ENCODE assay signal across 11 cellular contexts in genomic region chr5:102294996-102295395, GRCh38. TPM values are rescaled to one million over a fixed set of nuclear protein-coding genes. Genes with fewer than 3 reads are reported as not detected.
DNase-seq lines count a peak whose midpoint lies in the region; TF ChIP-seq lines count a peak whose summit lies in the region.
"Had no signal": no experiment of that assay in that cellular context is flagged by ENCODE, and none has a peak within 500 bp of the region (broad histone marks: within the 10 kb centered on the region; RNA-seq: fewer than 3 reads in every experiment).

No MANE protein-coding gene starts in this region.

- H3K4me3 Mint-ChIP-seq in activated CD4-positive, alpha-beta T cell treated with anti-CD3 and anti-CD28 coated beads, Interleukin-2, amount 10 ng/mL, durations not matched to agents 24 days and 14 days, result peak overlapping the region; percentile 85

- H3K27me3 Mint-ChIP-seq in activated CD4-positive, alpha-beta T cell treated with anti-CD3 and anti-CD28 coated beads, Interleukin-2, amount 10 ng/mL, durations not matched to agents 24 days and 14 days, result peaks cover 12% of the 10 kb centered on the region

- CTCF ChIA-PET in PC-9 (lab: Charles Lee), result no interaction called here

- H3K27me3 ChIP-seq in PC-9 (ENCODE audit: insufficient read depth, low read depth) (no peaks in the 10 kb centered on the region), spleen (replicated peaks in 1 of 7) (peaks cover 0 to 17% (median 0%) of the 10 kb centered on the region in 7 donors), sigmoid colon (peaks cover 0 to 23% (median 0%) of the 10 kb centered on the region in 3 donors), tibial artery (no peaks in the 10 kb centered on the region)

- no peak for TF ChIP-seq POLR2A in spleen (IDR thresholded peaks at IDR 0.05)
- TF ChIP-seq POLR2A in sigmoid colon (IDR thresholded peaks at IDR 0.05), result no peak

- H3K9me3 ChIP-seq in PC-9 (ENCODE audit: insufficient read depth, low read depth), result no peaks in the 10 kb centered on the region
- H3K9me3 ChIP-seq in spleen, result no peaks in the 10 kb centered on the region
- no peaks in the 10 kb centered on the region for H3K9me3 ChIP-seq in sigmoid colon
- no peaks in the 10 kb centered on the region for H3K9me3 ChIP-seq in tibial artery
- H3K9me3 ChIP-seq: HAP-1 had no signal

- H3K4me3 ChIP-seq in PC-9 (peak overlapping the region; percentile 54; the same call in 1 of the 2 replicates), iPS-11a (ENCODE audit: low read depth, low read length) (peak overlapping the region; percentile 68), spleen (peak overlapping the region in 5 of 8 donors; percentile 50 to 75 (median 52)), sigmoid colon (no peak overlapping the region), tibial artery (no peak overlapping the region)

- no peaks in the 10 kb centered on the region for H4K20me1 ChIP-seq in PC-9 (ENCODE audit: insufficient read depth)

- no peaks in the 10 kb centered on the region for H3F3A ChIP-seq in PC-9 (ENCODE audit: insufficient read depth, low read depth)

- H3K9me3 Mint-ChIP-seq in activated CD4-positive, alpha-beta T cell treated with anti-CD3 and anti-CD28 coated beads, Interleukin-2, amount 10 ng/mL, durations not matched to agents 24 days and 14 days, result no peaks in the 10 kb centered on the region

- intact Hi-C loops in activated CD4-positive, alpha-beta T cell treated with anti-CD3 and anti-CD28 coated beads, Interleukin-2, amount 10 ng/mL, durations not matched to agents 24 days and 14 days (cut with micrococcal nuclease), result loop anchor here (5.0 kb wide), 1 partner anchor 1393 kb away; the partner anchor contains the start of gene ST8SIA4
- intact Hi-C loops in PC-9 (cut with micrococcal nuclease; ENCODE audit: unreplicated experiment), result no loop called here
- intact Hi-C loops in spleen (cut with DNase I; ENCODE audit: low total_unique reads), result no loop called here
- intact Hi-C loops in sigmoid colon (cut with DNase I), result no loop called here
- intact Hi-C loops in tibial artery (cut with DNase I; ENCODE audit: low total_unique reads), result no loop called here

- TF ChIP-seq EP300 in sigmoid colon (IDR thresholded peaks at IDR 0.05), result no peak

- no peaks in the 10 kb centered on the region for H3K79me2 ChIP-seq in PC-9 (ENCODE audit: low read depth)

- H3K27ac ChIP-seq in PC-9, result no peak overlapping the region
- H3K27ac ChIP-seq in spleen, result peak overlapping the region in 3 of 8 donors; percentile 86 to 92 (median 88)
- H3K27ac ChIP-seq in sigmoid colon, result no peak overlapping the region
- no peak overlapping the region for H3K27ac ChIP-seq in tibial artery

- H3K36me3 Mint-ChIP-seq in activated CD4-positive, alpha-beta T cell treated with anti-CD3 and anti-CD28 coated beads, Interleukin-2, amount 10 ng/mL, durations not matched to agents 24 days and 14 days (ENCODE audit: low read depth), result no peaks in the 10 kb centered on the region

- H3K4me1 ChIP-seq in PC-9 (replicated peaks; ENCODE audit: insufficient read depth) (no peaks in the 10 kb centered on the region), spleen (peaks cover 0 to 39% (median 24%) of the 10 kb centered on the region in 6 donors), sigmoid colon (peaks cover 0 to 16% (median 11%) of the 10 kb centered on the region in 4 donors), tibial artery (peaks cover 0 to 17% (median 11%) of the 10 kb centered on the region in 4 donors)

- H3K4me1 Mint-ChIP-seq in activated CD4-positive, alpha-beta T cell treated with anti-CD3 and anti-CD28 coated beads, Interleukin-2, amount 10 ng/mL, durations not matched to agents 24 days and 14 days, result peaks cover 21% of the 10 kb centered on the region

- DNase-seq in activated CD4-positive, alpha-beta T cell treated with anti-CD3 and anti-CD28 coated beads, Interleukin-2, amount 10 ng/mL, durations not matched to agents 24 days and 14 days, result no peak
- DNase-seq in activated CD4-positive, alpha-beta T cell treated with anti-CD3 and anti-CD28 coated beads, Interleukin-2, amount 50 U/mL, for 4 hours, result no peak
- DNase-seq in PC-9 (no peak), spleen (no peak), sigmoid colon (no peak), tibial artery (no peak), NCI-H1417 treated with DMSO at 0.1 percent for 48 hours (lab: John Stamatoyannopoulos, UW) (no peak)
- DNase-seq: effector CD8-positive, alpha-beta T cell; NCI-H1930 had no signal

- BruUV-seq in PC-9 (replicated peaks; lab: Mats Ljungman, UMichigan), result no TSS peak

- TF ChIP-seq CTCF in PC-9 (conservative IDR thresholded peaks at IDR 0.05) (no peak), spleen (IDR thresholded peaks at IDR 0.05 in 8 of 11, conservative IDR thresholded peaks at IDR 0.05 in 3 of 11) (no peak), sigmoid colon (IDR thresholded peaks at IDR 0.05) (no peak), tibial artery (IDR thresholded peaks at IDR 0.05) (no peak)

- H3K4me2 ChIP-seq in PC-9, result peak overlapping the region; percentile 87

- H2AFZ ChIP-seq in PC-9, result peak overlapping the region; percentile 90

- no peak overlapping the region for H3K27ac Mint-ChIP-seq in activated CD4-positive, alpha-beta T cell treated with anti-CD3 and anti-CD28 coated beads, Interleukin-2, amount 10 ng/mL, durations not matched to agents 24 days and 14 days

- 39 to 63% (median 56%) methylated on average over 3 of the region's 3 CpGs for WGBS in spleen, 5 donors
- WGBS in sigmoid colon, 2 donors, result 38 to 61% methylated on average over 3 of the region's 3 CpGs

- H3K9me2 ChIP-seq in PC-9 (ENCODE audit: insufficient read depth), result no peaks in the 10 kb centered on the region

- POLR2A ChIA-PET in PC-9 (lab: Charles Lee; ENCODE audit: unreplicated experiment), result no interaction called here

- H3K36me3 ChIP-seq in PC-9 (ENCODE audit: low read depth) (no peaks in the 10 kb centered on the region), spleen (no peaks in the 10 kb centered on the region), sigmoid colon (no peaks in the 10 kb centered on the region), tibial artery (no peaks in the 10 kb centered on the region)
- H3K36me3 ChIP-seq: HAP-1 had no signal

RNA-seq across cellular contexts. Expression of gene SLCO4C1, which starts 1.1 kb away (rescaled TPM):
- total RNA-seq in activated CD4-positive, alpha-beta T cell treated with anti-CD3 and anti-CD28 coated beads, Interleukin-2, amount 10 ng/mL, durations not matched to agents 24 days and 14 days, result 0.17 and 0.28 TPM in 2 replicates
- total RNA-seq in PC-9 (2021) (0.48 and 2.5 TPM in 2 replicates), spleen (1 to 10 TPM; 1.8 to 6.6 (median 3.3) TPM), sigmoid colon (under 1 TPM in 1 of 4 donors, not detected in 3; under 0.01 TPM)
- polyA plus RNA-seq in spleen (under 1 TPM; 0.06 to 0.19 (median 0.11) TPM), sigmoid colon (under 1 TPM in 2 of 3 donors, not detected in 1; 0.38 to 0.69 TPM)

Comparison
In these comparisons a context has a peak if more than half of its experiments do, and no peak if none do; other contexts are left out.
1. H3K4me3 ChIP-seq: peak in PC-9 (single experiment), iPS-11a (single experiment) and spleen (5 of 8); none in sigmoid colon (0 of 4) and tibial artery (0 of 2).